ENCODE assay signal across 27 cellular contexts in the genomic region with DNA sequence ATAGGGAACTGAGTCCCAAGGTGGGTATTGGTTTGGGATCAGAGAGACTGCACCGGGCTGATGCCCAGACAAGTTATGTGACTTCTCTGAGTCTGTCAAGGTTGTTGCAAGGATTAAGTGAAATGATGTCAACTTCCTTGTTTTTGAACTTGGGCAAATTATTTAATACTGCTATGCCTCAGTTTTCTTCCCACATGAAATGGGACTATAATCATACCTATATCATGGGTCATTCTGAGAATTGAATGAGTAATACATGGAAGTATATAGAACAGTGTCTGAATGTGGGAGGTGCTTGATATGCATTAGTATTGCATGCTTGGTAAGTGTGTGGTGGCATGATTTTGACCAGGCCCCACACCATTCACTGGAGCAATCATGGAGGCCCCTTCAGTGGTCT.
DNase-seq lines count a peak whose midpoint lies in the region; ATAC-seq and TF ChIP-seq lines count a peak whose summit lies in the region.
"Had no signal": no experiment of that assay in that cellular context is flagged by ENCODE, and none has a peak within 500 bp of the region (broad histone marks: within the 10 kb centered on the region; RNA-seq: fewer than 3 reads in every experiment).

No MANE protein-coding gene starts in this region.

- 0 out of 2 replicates have a peak overlapping the region, but pooled peaks have one; percentile 23 for H3K4me2 ChIP-seq in BLaER1
- H3K4me2 ChIP-seq in MM.1S (ENCODE audit: low read depth, low read length), result no peak overlapping the region

- H3K9me3 ChIP-seq in BLaER1, result peaks cover 38% of the 10 kb centered on the region
- no peaks in the 10 kb centered on the region for H3K9me3 ChIP-seq in MM.1S (replicated peaks; ENCODE audit: insufficient read depth, low read length)
- H3K9me3 ChIP-seq: sigmoid colon, upper lobe of right lung had no signal

- H3K79me2 ChIP-seq in MM.1S (ENCODE audit: low read length), result no peaks in the 10 kb centered on the region

- peak overlapping the region; percentile 25 for H3K27ac Mint-ChIP-seq in activated CD4-positive, alpha-beta memory T cell treated with anti-CD3 and anti-CD28 coated beads for 36 hours
- H3K27ac Mint-ChIP-seq in activated CD4-positive, alpha-beta memory T cell treated with anti-CD3 and anti-CD28 coated beads, Interleukin-2, amount 10 ng/mL, durations not matched to agents 7 days and 5 days, result no peak overlapping the region
- H3K27ac Mint-ChIP-seq: CD4-positive, alpha-beta T cell; nephron had no signal

- H3K27ac ChIP-seq in BLaER1, result no peak overlapping the region
- H3K27ac ChIP-seq in MM.1S (ENCODE audit: low read length), result no peak overlapping the region
- H3K27ac ChIP-seq: coronary artery, psoas muscle, sigmoid colon, SJCRH30, upper lobe of right lung had no signal

- CTCF ChIA-PET in activated CD4-positive, alpha-beta memory T cell treated with anti-CD3 and anti-CD28 coated beads for 36 hours (lab: Charles Lee), result no interaction called here
- CTCF ChIA-PET in activated CD4-positive, alpha-beta memory T cell treated with anti-CD3 and anti-CD28 coated beads, Interleukin-2, amount 10 ng/mL, durations not matched to agents 7 days and 5 days (lab: Charles Lee), result no interaction called here

- ATAC-seq in HG02870 (IDR thresholded peaks at IDR 0.05; ENCODE audit: unreplicated experiment) (peak; percentile 65), esophagus mucosa (peak; percentile 85), GM19463 (IDR thresholded peaks at IDR 0.05; ENCODE audit: unreplicated experiment) (no peak), GM19023 (IDR thresholded peaks at IDR 0.05; ENCODE audit: unreplicated experiment) (no peak)
- ATAC-seq: HepG2, left lobe of liver, psoas muscle, upper lobe of right lung had no signal

- POLR2A ChIA-PET in activated CD4-positive, alpha-beta memory T cell treated with anti-CD3 and anti-CD28 coated beads for 36 hours (lab: Charles Lee), result no interaction called here
- POLR2A ChIA-PET in activated CD4-positive, alpha-beta memory T cell treated with anti-CD3 and anti-CD28 coated beads, Interleukin-2, amount 10 ng/mL, durations not matched to agents 7 days and 5 days (lab: Charles Lee), result no interaction called here

- H3K27me3 ChIP-seq in BLaER1 (no peaks in the 10 kb centered on the region), MM.1S (replicated peaks; ENCODE audit: insufficient read depth, low read length) (no peaks in the 10 kb centered on the region)
- H3K27me3 ChIP-seq: sigmoid colon, SJCRH30, upper lobe of right lung had no signal

- H3K9ac ChIP-seq in BLaER1 (no peak overlapping the region), MM.1S (ENCODE audit: low read length) (no peak overlapping the region)

- peaks cover 22% of the 10 kb centered on the region for H3K4me1 Mint-ChIP-seq in activated CD4-positive, alpha-beta memory T cell treated with anti-CD3 and anti-CD28 coated beads for 36 hours (ENCODE audit: low read depth)
- H3K4me1 Mint-ChIP-seq in activated CD4-positive, alpha-beta memory T cell treated with anti-CD3 and anti-CD28 coated beads, Interleukin-2, amount 10 ng/mL, durations not matched to agents 7 days and 5 days, result peaks cover 8% of the 10 kb centered on the region

- peaks cover 53% of the 10 kb centered on the region for H3K4me1 ChIP-seq in BLaER1
- no peaks in the 10 kb centered on the region for H3K4me1 ChIP-seq in MM.1S (ENCODE audit: low read length)
- H3K4me1 ChIP-seq: SJCRH30 had no signal

- H3K36me3 ChIP-seq in BLaER1, result peaks cover 74% of the 10 kb centered on the region
- H3K36me3 ChIP-seq in MM.1S (replicated peaks; ENCODE audit: insufficient read depth, low read length), result no peaks in the 10 kb centered on the region
- H3K36me3 ChIP-seq: sigmoid colon, SJCRH30, upper lobe of right lung had no signal

- TF ChIP-seq CTCF in MM.1S (IDR thresholded peaks at IDR 0.05; ENCODE audit: low read length), result no peak

- H4K20me1 ChIP-seq in BLaER1, result peaks cover 98% of the 10 kb centered on the region
- H4K20me1 ChIP-seq in MM.1S (ENCODE audit: insufficient read depth, low read length), result no peaks in the 10 kb centered on the region

- H3K9me2 ChIP-seq in MM.1S (replicated peaks; ENCODE audit: insufficient read depth, low read length), result no peaks in the 10 kb centered on the region

- no peak overlapping the region for H3K4me3 Mint-ChIP-seq in activated CD4-positive, alpha-beta memory T cell treated with anti-CD3 and anti-CD28 coated beads for 36 hours
- no peak overlapping the region for H3K4me3 Mint-ChIP-seq in activated CD4-positive, alpha-beta memory T cell treated with anti-CD3 and anti-CD28 coated beads, Interleukin-2, amount 10 ng/mL, durations not matched to agents 7 days and 5 days
- H3K4me3 Mint-ChIP-seq: CD4-positive, alpha-beta T cell; nephron had no signal

- H3K4me3 ChIP-seq in BLaER1 (no peak overlapping the region), MM.1S (ENCODE audit: low read length) (no peak overlapping the region)
- H3K4me3 ChIP-seq: coronary artery, psoas muscle, sigmoid colon, SJCRH30, upper lobe of right lung had no signal

- no peak overlapping the region for H2AFZ ChIP-seq in MM.1S (ENCODE audit: low read length)

- intact Hi-C loops in activated CD4-positive, alpha-beta memory T cell treated with anti-CD3 and anti-CD28 coated beads for 36 hours (cut with micrococcal nuclease), result loop anchor here (1.0 kb wide), 1 partner anchor 98 kb away; no protein-coding TSS in a partner anchor

- H3K36me3 Mint-ChIP-seq in activated CD4-positive, alpha-beta memory T cell treated with anti-CD3 and anti-CD28 coated beads for 36 hours, result peaks cover 8% of the 10 kb centered on the region
- peaks cover 7% of the 10 kb centered on the region for H3K36me3 Mint-ChIP-seq in activated CD4-positive, alpha-beta memory T cell treated with anti-CD3 and anti-CD28 coated beads, Interleukin-2, amount 10 ng/mL, durations not matched to agents 7 days and 5 days (ENCODE audit: low read depth)

- H3F3A ChIP-seq in MM.1S (ENCODE audit: insufficient read depth, low read length), result no peaks in the 10 kb centered on the region

- H3K27me3 Mint-ChIP-seq in activated CD4-positive, alpha-beta memory T cell treated with anti-CD3 and anti-CD28 coated beads for 36 hours, result no peaks in the 10 kb centered on the region
- H3K27me3 Mint-ChIP-seq in activated CD4-positive, alpha-beta memory T cell treated with anti-CD3 and anti-CD28 coated beads, Interleukin-2, amount 10 ng/mL, durations not matched to agents 7 days and 5 days, result no peaks in the 10 kb centered on the region
- H3K27me3 Mint-ChIP-seq: CD4-positive, alpha-beta T cell had no signal

- H3K9me3 Mint-ChIP-seq in activated CD4-positive, alpha-beta memory T cell treated with anti-CD3 and anti-CD28 coated beads for 36 hours, result peaks cover 13% of the 10 kb centered on the region
- H3K9me3 Mint-ChIP-seq in activated CD4-positive, alpha-beta memory T cell treated with anti-CD3 and anti-CD28 coated beads, Interleukin-2, amount 10 ng/mL, durations not matched to agents 7 days and 5 days, result peaks cover 4% of the 10 kb centered on the region

- DNase-seq in activated CD4-positive, alpha-beta memory T cell treated with anti-CD3 and anti-CD28 coated beads for 36 hours, result peak; percentile 30
- no peak for DNase-seq in activated CD4-positive, alpha-beta memory T cell treated with anti-CD3 and anti-CD28 coated beads, Interleukin-2, amount 10 ng/mL, durations not matched to agents 7 days and 5 days
- no peak for DNase-seq in MM.1S
- DNase-seq: activated CD4-positive, alpha-beta T cell treated with anti-CD3 and anti-CD28 coated beads for 48 hours; activated effector memory CD4-positive, alpha-beta T cell treated with Interleukin-2 at 50 U/mL for 16 hours; caudate nucleus; CD4-positive, alpha-beta T cell; DND-41; effector memory CD4-positive, alpha-beta T cell; NCI-H146; NCI-H446; NCI-H748 treated with DMSO at 0.1 percent for 48 hours; psoas muscle; sigmoid colon; SJCRH30; stimulated activated CD4-positive, alpha-beta T cell treated with anti-CD3 and anti-CD28 coated beads, Interleukin-4, amount 100 ng/mL, for 4 hours; SW 1271; upper lobe of right lung had no signal

Comparison
In these comparisons a context has a peak if more than half of its experiments do, and no peak if none do; other contexts are left out.
1. ATAC-seq: peak in HG02870 (single experiment) and esophagus mucosa (single experiment); none in GM19463 (single experiment) and GM19023 (single experiment).